Comparison of ENCODE assay signal across 16 cellular contexts in genomic region chr15:66650433-66650832, GRCh38. TPM values are rescaled to one million over a fixed set of nuclear protein-coding genes. Genes with fewer than 3 reads are reported as not detected.
DNase-seq lines count a peak whose midpoint lies in the region; ATAC-seq lines count a peak whose summit lies in the region.
"Had no signal": no experiment of that assay in that cellular context is flagged by ENCODE, and none has a peak within 500 bp of the region (broad histone marks: within the 10 kb centered on the region; RNA-seq: fewer than 3 reads in every experiment).

No MANE protein-coding gene starts in this region.

- H3K27me3 Mint-ChIP-seq in dendritic cell treated with granulocyte-macrophage colony-stimulating factor and Interleukin-4, amounts not matched to agents 40 ng/mL and 50 ng/mL, for 4 days, result peaks cover 39% of the 10 kb centered on the region

- no peak overlapping the region for H3K4me3 Mint-ChIP-seq in dendritic cell treated with granulocyte-macrophage colony-stimulating factor and Interleukin-4, amounts not matched to agents 40 ng/mL and 50 ng/mL, for 4 days
- H3K4me3 Mint-ChIP-seq: activated CD4-positive, alpha-beta T cell treated with anti-CD3 and anti-CD28 coated beads, Interleukin-2, amount 10 ng/mL, durations not matched to agents 7 days and 5 days; activated T-cell treated with anti-CD3 and anti-CD28 coated beads, Interleukin-2, amount 50 U/mL, for 72 hours had no signal

- H3K36me3 Mint-ChIP-seq in dendritic cell treated with granulocyte-macrophage colony-stimulating factor and Interleukin-4, amounts not matched to agents 40 ng/mL and 50 ng/mL, for 4 days (ENCODE audit: low read depth), result no peaks in the 10 kb centered on the region

- DNase-seq in HuH-7.5 (ENCODE audit: low spot score) (peak; percentile 57), left lobe of liver (ENCODE audit: low spot score) (peak; percentile 90), sciatic nerve (ENCODE audit: low spot score) (peak; percentile 68), T-helper 2 cell (no peak), epidermal melanocyte (ENCODE audit: insufficient read length, low spot score) (no peak)
- DNase-seq: activated CD4-positive, alpha-beta T cell treated with anti-CD3 and anti-CD28 coated beads, Interleukin-2, amount 10 ng/mL, durations not matched to agents 7 days and 5 days; activated T-cell treated with anti-CD3 and anti-CD28 coated beads, Interleukin-2, amount 50 U/mL, for 72 hours; GDM1; H7; NCI-H1092 treated with DMSO at 0.1 percent for 48 hours; NCI-H345; stimulated activated naive CD8-positive, alpha-beta T cell treated with anti-CD3 and anti-CD28 coated beads, Interleukin-15, Interleukin-2, amounts not matched to agents 100 U/mL and 50 U/mL, for 24 hours; T-helper 1 cell had no signal

- intact Hi-C loops in dendritic cell treated with granulocyte-macrophage colony-stimulating factor and Interleukin-4, amounts not matched to agents 40 ng/mL and 50 ng/mL, for 4 days (cut with micrococcal nuclease), result no loop called here
- intact Hi-C loops in sciatic nerve (cut with DNase I), result no loop called here

- peaks cover 20% of the 10 kb centered on the region for H3K4me1 Mint-ChIP-seq in dendritic cell treated with granulocyte-macrophage colony-stimulating factor and Interleukin-4, amounts not matched to agents 40 ng/mL and 50 ng/mL, for 4 days (ENCODE audit: low read depth)

- H3K9me3 Mint-ChIP-seq in dendritic cell treated with granulocyte-macrophage colony-stimulating factor and Interleukin-4, amounts not matched to agents 40 ng/mL and 50 ng/mL, for 4 days, result no peaks in the 10 kb centered on the region
- H3K9me3 Mint-ChIP-seq: activated CD4-positive, alpha-beta T cell treated with anti-CD3 and anti-CD28 coated beads, Interleukin-2, amount 10 ng/mL, durations not matched to agents 7 days and 5 days; activated T-cell treated with anti-CD3 and anti-CD28 coated beads, Interleukin-2, amount 50 U/mL, for 72 hours had no signal

- ATAC-seq in left lobe of liver, result peak; percentile 70
- ATAC-seq in sciatic nerve, result peak; percentile 70
- no peak for ATAC-seq in HG03521 (IDR thresholded peaks at IDR 0.05; ENCODE audit: unreplicated experiment)
- no peak for ATAC-seq in GM21367 (IDR thresholded peaks at IDR 0.05; ENCODE audit: unreplicated experiment)
- ATAC-seq: activated T-cell treated with anti-CD3 and anti-CD28 coated beads, Interleukin-2, amount 50 U/mL, for 72 hours; stimulated activated naive CD8-positive, alpha-beta T cell treated with anti-CD3 and anti-CD28 coated beads, Interleukin-15, Interleukin-2, amounts not matched to agents 100 U/mL and 50 U/mL, for 24 hours had no signal

- peak overlapping the region; percentile 47 for H3K27ac Mint-ChIP-seq in dendritic cell treated with granulocyte-macrophage colony-stimulating factor and Interleukin-4, amounts not matched to agents 40 ng/mL and 50 ng/mL, for 4 days
- H3K27ac Mint-ChIP-seq: activated CD4-positive, alpha-beta T cell treated with anti-CD3 and anti-CD28 coated beads, Interleukin-2, amount 10 ng/mL, durations not matched to agents 7 days and 5 days; activated T-cell treated with anti-CD3 and anti-CD28 coated beads, Interleukin-2, amount 50 U/mL, for 72 hours had no signal

RNA-seq across cellular contexts. Expression of gene SMAD6, which starts 51.6 kb away (rescaled TPM):
- 16.2 TPM for total RNA-seq in left lobe of liver
- total RNA-seq in sciatic nerve, result 62.4 TPM

Comparison
In these comparisons a context has a peak if more than half of its experiments do, and no peak if none do; other contexts are left out.
1. DNase-seq: peak in HuH-7.5 (single experiment), left lobe of liver (single experiment) and sciatic nerve (single experiment); none in T-helper 2 cell (0 of 5) and epidermal melanocyte (single experiment).
2. ATAC-seq: peak in left lobe of liver (single experiment) and sciatic nerve (single experiment); none in HG03521 (single experiment) and GM21367 (single experiment).